Comparison of ENCODE assay signal across 22 cellular contexts in the genomic region with DNA sequence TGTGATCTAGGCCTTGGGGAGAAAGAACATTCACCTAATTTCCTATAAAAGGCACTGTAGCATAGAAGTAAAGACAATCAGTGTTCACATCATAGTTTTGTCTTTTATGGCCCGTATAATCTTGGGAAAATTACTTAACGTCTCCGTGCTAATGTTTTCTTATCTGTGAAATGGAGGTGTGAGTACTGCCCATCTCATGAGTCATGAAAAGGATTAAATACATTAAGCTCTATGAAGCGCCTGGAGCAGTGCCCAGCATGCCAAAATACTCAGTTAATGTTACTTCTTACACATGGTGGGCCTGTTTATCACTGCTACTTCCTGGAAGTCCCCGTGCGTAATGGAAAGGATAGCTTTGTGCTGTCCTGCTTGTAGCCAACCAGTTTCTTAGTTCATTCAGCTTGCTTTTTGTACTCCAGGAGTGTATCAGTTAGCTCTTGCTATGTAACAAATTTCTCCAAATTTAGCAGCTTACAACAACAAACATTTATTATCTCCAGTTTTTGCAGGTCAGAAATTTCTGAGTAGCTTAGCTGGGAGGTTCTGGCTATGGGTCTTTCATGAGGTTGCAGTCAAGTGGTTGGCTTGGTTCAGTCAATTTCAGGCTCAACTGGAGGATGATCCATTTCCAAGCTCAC.
DNase-seq lines count a peak whose midpoint lies in the region; ATAC-seq and TF ChIP-seq lines count a peak whose summit lies in the region.
"Had no signal": no experiment of that assay in that cellular context is flagged by ENCODE, and none has a peak within 500 bp of the region (broad histone marks: within the 10 kb centered on the region; RNA-seq: fewer than 3 reads in every experiment).

No MANE protein-coding gene starts in this region.

- H3K56ac ChIP-seq in mesendoderm (ENCODE audit: low read length) = no peak overlapping the region

- H3K23ac ChIP-seq in mesendoderm (ENCODE audit: low read length) = no peak overlapping the region

- peak overlapping the region; percentile 14; the same call in 1 of the 2 replicates for H3K4me2 ChIP-seq in PC-9
- no peak overlapping the region for H3K4me2 ChIP-seq in mesendoderm (ENCODE audit: low read length)

- intact Hi-C loops in PC-9 (cut with micrococcal nuclease; ENCODE audit: unreplicated experiment) = no loop called here

- peak overlapping the region; percentile 71 for H3K4ac ChIP-seq in mesendoderm (ENCODE audit: low read depth, low read length)

- H3K4me3 ChIP-seq in PC-9 (no peak overlapping the region), mesendoderm (ENCODE audit: low read length) (no peak overlapping the region)
- H3K4me3 ChIP-seq: HAP-1, left lung, testis had no signal

- H2AFZ ChIP-seq in PC-9 = no peak overlapping the region

- H4K8ac ChIP-seq in mesendoderm (ENCODE audit: low read depth, low read length) = no peak overlapping the region

- no peaks in the 10 kb centered on the region for H3K79me2 ChIP-seq in PC-9 (ENCODE audit: low read depth)
- H3K79me2 ChIP-seq in mesendoderm (ENCODE audit: control insufficient read depth, insufficient read depth, low read length) = no peaks in the 10 kb centered on the region

- peak overlapping the region; percentile 96 for H3K18ac ChIP-seq in mesendoderm (ENCODE audit: low read length)

- peak overlapping the region; percentile 35 for H2BK120ac ChIP-seq in mesendoderm (ENCODE audit: low read depth, low read length)

- H3K27ac ChIP-seq in PC-9 (0 out of 2 replicates have a peak overlapping the region, but pooled peaks have one; percentile 10), mesendoderm (ENCODE audit: low read depth, low read length) (peak overlapping the region; percentile 82)
- H3K27ac ChIP-seq: left lung, testis had no signal

- H3K9me3 Mint-ChIP-seq in activated T-cell treated with anti-CD3 and anti-CD28 coated beads, Interleukin-2, amount 50 U/mL, for 72 hours = peaks cover 2 to 7% of the 10 kb centered on the region in 2 donors
- H3K9me3 Mint-ChIP-seq: activated CD4-positive, alpha-beta T cell treated with anti-CD3 and anti-CD28 coated beads, Interleukin-2, amount 10 ng/mL, durations not matched to agents 24 days and 14 days had no signal

- H4K20me1 ChIP-seq in PC-9 (ENCODE audit: insufficient read depth) = no peaks in the 10 kb centered on the region

- in situ Hi-C loops in Caki2 (cut with HindIII; ENCODE audit: low pct_unique_long_range_greater_than_20kb, low sequenced_read_pairs) = no loop called here

- peaks cover 19% of the 10 kb centered on the region; the same call in 1 of the 2 replicates for H3K4me1 ChIP-seq in PC-9 (replicated peaks; ENCODE audit: insufficient read depth)
- H3K4me1 ChIP-seq in mesendoderm (ENCODE audit: control insufficient read depth, low read depth, low read length) = peaks cover 3% of the 10 kb centered on the region
- H3K4me1 ChIP-seq: HAP-1, left lung, testis had no signal

- H3K4me3 Mint-ChIP-seq in activated T-cell treated with anti-CD3 and anti-CD28 coated beads, Interleukin-2, amount 50 U/mL, for 72 hours = no peak overlapping the region
- H3K4me3 Mint-ChIP-seq: activated CD4-positive, alpha-beta T cell treated with anti-CD3 and anti-CD28 coated beads, Interleukin-2, amount 10 ng/mL, durations not matched to agents 24 days and 14 days; CD14-positive monocyte; T-cell had no signal

- H3K9me2 ChIP-seq in PC-9 (ENCODE audit: insufficient read depth) = no peaks in the 10 kb centered on the region

- no peaks in the 10 kb centered on the region for H3K4me1 Mint-ChIP-seq in activated T-cell treated with anti-CD3 and anti-CD28 coated beads, Interleukin-2, amount 50 U/mL, for 72 hours (ENCODE audit: low read depth)
- H3K4me1 Mint-ChIP-seq: activated CD4-positive, alpha-beta T cell treated with anti-CD3 and anti-CD28 coated beads, Interleukin-2, amount 10 ng/mL, durations not matched to agents 24 days and 14 days; CD14-positive monocyte; T-cell had no signal

- CTCF ChIA-PET in PC-9 (lab: Charles Lee) = no interaction called here

- no peaks in the 10 kb centered on the region for H3K9me3 ChIP-seq in PC-9 (ENCODE audit: insufficient read depth, low read depth)
- H3K9me3 ChIP-seq: HAP-1, left lung, testis had no signal

- no CpG with 5 or more reads among the region's 6 CpGs for WGBS in mesendoderm (ENCODE audit: extremely low coverage, insufficient coverage, low lambda C conversion rate)

- TF ChIP-seq CTCF in PC-9 (conservative IDR thresholded peaks at IDR 0.05) = no peak

- no peaks in the 10 kb centered on the region for H3K27me3 Mint-ChIP-seq in activated T-cell treated with anti-CD3 and anti-CD28 coated beads, Interleukin-2, amount 50 U/mL, for 72 hours (ENCODE audit: low read depth)
- H3K27me3 Mint-ChIP-seq: activated CD4-positive, alpha-beta T cell treated with anti-CD3 and anti-CD28 coated beads, Interleukin-2, amount 10 ng/mL, durations not matched to agents 24 days and 14 days; T-cell had no signal

- peak; percentile 55 for DNase-seq in Caki2 (ENCODE audit: low read depth)
- no peak for DNase-seq in PC-9
- peak; percentile 84 for DNase-seq in mesendoderm
- no peak for DNase-seq in activated T-cell treated with anti-CD3 and anti-CD28 coated beads, Interleukin-2, amount 50 U/mL, for 72 hours
- no peak for DNase-seq in NCI-H510A treated with DMSO at 0.1 percent for 48 hours (lab: John Stamatoyannopoulos, UW)
- DNase-seq in hepatic stellate cell (ENCODE audit: low spot score) = no peak
- DNase-seq: activated CD4-positive, alpha-beta T cell treated with anti-CD3 and anti-CD28 coated beads, Interleukin-2, amount 10 ng/mL, durations not matched to agents 24 days and 14 days; activated CD8-positive, alpha-beta memory T cell treated with anti-CD3 and anti-CD28 coated beads, Interleukin-2, amount 50 U/mL, for 4 hours; activated gamma-delta T cell; DMS153; effector CD4-positive, alpha-beta T cell; GF-D8; left lung; NCI-H1930; NCI-H510A; SHP77; T-cell; testis had no signal

- H3K9ac ChIP-seq in mesendoderm (ENCODE audit: low read length) = no peak overlapping the region

- H3F3A ChIP-seq in PC-9 (ENCODE audit: insufficient read depth, low read depth) = no peaks in the 10 kb centered on the region

- H2BK5ac ChIP-seq in mesendoderm (ENCODE audit: low read length) = peak overlapping the region; percentile 6

- H3K27me3 ChIP-seq in PC-9 (ENCODE audit: insufficient read depth, low read depth) (no peaks in the 10 kb centered on the region), mesendoderm (ENCODE audit: insufficient read depth, low read length, poor library complexity) (no peaks in the 10 kb centered on the region)
- H3K27me3 ChIP-seq: left lung, testis had no signal

- H4K5ac ChIP-seq in mesendoderm (ENCODE audit: low read length) = no peak overlapping the region

- peak; percentile 56 for ATAC-seq in esophagus mucosa
- no peak for ATAC-seq in activated T-cell treated with anti-CD3 and anti-CD28 coated beads, Interleukin-2, amount 50 U/mL, for 72 hours (replicated peaks in 1 of 2)
- ATAC-seq in GM18873 (IDR thresholded peaks at IDR 0.05; ENCODE audit: low FRiP score, unreplicated experiment) = no peak
- ATAC-seq: T-cell had no signal

- no peaks in the 10 kb centered on the region for H3K36me3 ChIP-seq in PC-9 (ENCODE audit: low read depth)
- no peaks in the 10 kb centered on the region for H3K36me3 ChIP-seq in mesendoderm (ENCODE audit: control insufficient read depth, insufficient read depth, low read length)
- H3K36me3 ChIP-seq: HAP-1, left lung had no signal

- H2BK15ac ChIP-seq in mesendoderm (replicated peaks; ENCODE audit: low read depth) = peak overlapping the region; percentile 61

- BruUV-seq in PC-9 (replicated peaks; lab: Mats Ljungman, UMichigan) = no TSS peak

- peak overlapping the region; percentile 97 for H2AK5ac ChIP-seq in mesendoderm (ENCODE audit: low read length)

- no peak overlapping the region for H3K27ac Mint-ChIP-seq in activated T-cell treated with anti-CD3 and anti-CD28 coated beads, Interleukin-2, amount 50 U/mL, for 72 hours
- H3K27ac Mint-ChIP-seq: activated CD4-positive, alpha-beta T cell treated with anti-CD3 and anti-CD28 coated beads, Interleukin-2, amount 10 ng/mL, durations not matched to agents 24 days and 14 days; CD14-positive monocyte; T-cell had no signal

- no peaks in the 10 kb centered on the region for H3K79me1 ChIP-seq in mesendoderm (ENCODE audit: low read length)

- no peaks in the 10 kb centered on the region for H3K36me3 Mint-ChIP-seq in activated T-cell treated with anti-CD3 and anti-CD28 coated beads, Interleukin-2, amount 50 U/mL, for 72 hours (ENCODE audit: insufficient read depth in 2 of 2)
- H3K36me3 Mint-ChIP-seq: CD14-positive monocyte, T-cell had no signal

- POLR2A ChIA-PET in PC-9 (lab: Charles Lee; ENCODE audit: unreplicated experiment) = no interaction called here

Comparison
In these comparisons a context has a peak if more than half of its experiments do, and no peak if none do; other contexts are left out.
1. DNase-seq: peak in Caki2 (single experiment) and mesendoderm (single experiment); none in PC-9 (0 of 2), activated T-cell treated with anti-CD3 and anti-CD28 coated beads, Interleukin-2, amount 50 U/mL, for 72 hours (0 of 2), NCI-H510A treated with DMSO at 0.1 percent for 48 hours (single experiment) and hepatic stellate cell (single experiment).